Comparison of ENCODE assay signal across 8 cellular contexts in genomic region chr3:16516695-16517481, GRCh38. TPM values are rescaled to one million over a fixed set of nuclear protein-coding genes. Genes with fewer than 3 reads are reported as not detected.
A peak's percentile ranks its signal among the peaks of the same experiment; 100 is the strongest.
DNase-seq lines count a peak whose midpoint lies in the region; ATAC-seq, FAIRE-seq and TF ChIP-seq lines count a peak whose summit lies in the region.

No MANE protein-coding gene starts in this region.

- FAIRE-seq in astrocyte (lab: Jason Lieb, UNC) (peak; percentile 26), keratinocyte (lab: Jason Lieb, UNC) (no peak), urothelium cell line (lab: Jason Lieb, UNC) (no peak)

- H3K4me3 Mint-ChIP-seq in CD4-positive, CD25-positive, alpha-beta regulatory T cell, result peak overlapping the region in 3 of 4 donors; percentile 69 to 93 (median 92)
- H3K4me3 Mint-ChIP-seq in astrocyte (ENCODE audit: unreplicated experiment), result no peak overlapping the region

- no peak overlapping the region for H3K27ac ChIP-seq in CD4-positive, CD25-positive, alpha-beta regulatory T cell (ENCODE audit: insufficient read depth, low read length, poor library complexity, severe bottlenecking)
- no peak overlapping the region for H3K27ac ChIP-seq in astrocyte (ENCODE audit: low read depth, low read length)
- no peak overlapping the region for H3K27ac ChIP-seq in keratinocyte (ENCODE audit: control insufficient read depth, insufficient read depth, low read length)

- TF ChIP-seq CTCF in astrocyte (IDR thresholded peaks at IDR 0.05; ENCODE audit: insufficient read depth, low read depth, low read length), result peak; percentile 67
- peak; percentile 26 to 66 (median 38) for TF ChIP-seq CTCF in keratinocyte (optimal IDR thresholded peaks at IDR 0.05 in 1 of 3, IDR thresholded peaks at IDR 0.05 in 1 of 3, conservative IDR thresholded peaks at IDR 0.05 in 1 of 3; ENCODE audit: extremely low read depth in 1 of 3, insufficient read depth in 2 of 3, low read length in 3 of 3)

- peak overlapping the region; percentile 8 for H3K4me2 ChIP-seq in astrocyte (ENCODE audit: low read length)
- H3K4me2 ChIP-seq in keratinocyte (ENCODE audit: control insufficient read depth, extremely low read depth, insufficient read depth, low read depth, low read length), result no peak overlapping the region

- DNase-seq in CD4-positive, CD25-positive, alpha-beta regulatory T cell, result peak in 1 of 3 donors; percentile 77
- DNase-seq in NCI-H146 treated with DMSO at 0.1 percent for 48 hours (lab: John Stamatoyannopoulos, UW; ENCODE audit: unreplicated experiment), result peak; percentile 57
- peak; percentile 66 for DNase-seq in astrocyte (ENCODE audit: low read depth)
- DNase-seq in keratinocyte (ENCODE audit: low read depth, low spot score), result no peak
- DNase-seq in urothelium cell line (ENCODE audit: low spot score), result peak; percentile 53

- H2AFZ ChIP-seq in astrocyte (ENCODE audit: low read depth, low read length) (no peak overlapping the region), keratinocyte (ENCODE audit: control insufficient read depth, low read length) (no peak overlapping the region)

- H4K20me1 ChIP-seq in astrocyte (ENCODE audit: insufficient read depth, low read length) (peaks cover 4% of the 10 kb centered on the region), keratinocyte (ENCODE audit: control insufficient read depth, extremely low read depth, insufficient read depth, low read length) (no peaks in the 10 kb centered on the region)

- no peaks in the 10 kb centered on the region for H3K27me3 ChIP-seq in CD4-positive, CD25-positive, alpha-beta regulatory T cell (ENCODE audit: control insufficient read depth, insufficient read depth, low read length)
- no peaks in the 10 kb centered on the region for H3K27me3 ChIP-seq in astrocyte (ENCODE audit: insufficient read depth, low read length)
- H3K27me3 ChIP-seq in keratinocyte (ENCODE audit: control insufficient read depth, extremely low read depth, insufficient read depth, low read length), result peaks cover 5% of the 10 kb centered on the region

- no peaks in the 10 kb centered on the region for H3K27me3 Mint-ChIP-seq in CD4-positive, CD25-positive, alpha-beta regulatory T cell
- H3K27me3 Mint-ChIP-seq in astrocyte (ENCODE audit: low read depth, unreplicated experiment), result peaks cover 10% of the 10 kb centered on the region

- no peaks in the 10 kb centered on the region for H3K9me1 ChIP-seq in keratinocyte (ENCODE audit: control insufficient read depth, extremely low read depth, insufficient read depth, low read length)

- peak in 1 of 2 donors; percentile 8 for ATAC-seq in CD4-positive, CD25-positive, alpha-beta regulatory T cell (ENCODE audit: low read depth in 2 of 2)
- ATAC-seq in GM18909 (IDR thresholded peaks at IDR 0.05; ENCODE audit: poor library complexity, unreplicated experiment), result peak; percentile 30
- no peak for ATAC-seq in HG02884 (IDR thresholded peaks at IDR 0.05; ENCODE audit: unreplicated experiment)
- no peak for ATAC-seq in GM21526 (IDR thresholded peaks at IDR 0.05; ENCODE audit: low FRiP score, unreplicated experiment)

- peaks cover 9 to 51% (median 36%) of the 10 kb centered on the region in 4 donors for H3K4me1 Mint-ChIP-seq in CD4-positive, CD25-positive, alpha-beta regulatory T cell
- peaks cover 10% of the 10 kb centered on the region for H3K4me1 Mint-ChIP-seq in astrocyte (ENCODE audit: low read depth, unreplicated experiment)

- no peaks in the 10 kb centered on the region for H3K36me3 Mint-ChIP-seq in CD4-positive, CD25-positive, alpha-beta regulatory T cell
- no peaks in the 10 kb centered on the region for H3K36me3 Mint-ChIP-seq in astrocyte (ENCODE audit: low read depth, unreplicated experiment)

- dilution Hi-C loops in keratinocyte (cut with MboI; ENCODE audit: extremely low pct_ligation_motif_present, low sequenced_read_pairs), result no loop called here

- peak overlapping the region; percentile 59 to 97 (median 94) for H3K27ac Mint-ChIP-seq in CD4-positive, CD25-positive, alpha-beta regulatory T cell
- H3K27ac Mint-ChIP-seq in astrocyte (ENCODE audit: unreplicated experiment), result no peak overlapping the region

- H3K9me3 Mint-ChIP-seq in CD4-positive, CD25-positive, alpha-beta regulatory T cell, result peaks cover 0 to 2% (median 0%) of the 10 kb centered on the region in 7 donors
- no peaks in the 10 kb centered on the region for H3K9me3 Mint-ChIP-seq in astrocyte (ENCODE audit: unreplicated experiment)

- peak overlapping the region; percentile 74 for H3K4me3 ChIP-seq in CD4-positive, CD25-positive, alpha-beta regulatory T cell (ENCODE audit: low read depth, low read length)
- H3K4me3 ChIP-seq in astrocyte (ENCODE audit: insufficient read depth, low read depth, low read length) (no peak overlapping the region), keratinocyte (ENCODE audit: control insufficient read depth in 2 of 3, extremely low read depth in 1 of 3, insufficient read depth in 2 of 3, low read depth in 1 of 3, low read length in 3 of 3) (no peak overlapping the region)

- H3K4me1 ChIP-seq in CD4-positive, CD25-positive, alpha-beta regulatory T cell (ENCODE audit: control insufficient read depth, insufficient read depth, low read length, poor library complexity, severe bottlenecking), result peaks cover 37% of the 10 kb centered on the region
- H3K4me1 ChIP-seq in astrocyte (ENCODE audit: insufficient read depth, low read length) (peaks cover 13% of the 10 kb centered on the region), keratinocyte (ENCODE audit: control insufficient read depth, extremely low read depth, insufficient read depth, low read length) (peaks cover 15% of the 10 kb centered on the region)

- H3K79me2 ChIP-seq in astrocyte (ENCODE audit: insufficient read depth, low read length), result peaks cover 20% of the 10 kb centered on the region
- H3K79me2 ChIP-seq in keratinocyte (ENCODE audit: control insufficient read depth, insufficient read depth, low read length), result peaks cover 12% of the 10 kb centered on the region

- no peaks in the 10 kb centered on the region for H3K36me3 ChIP-seq in CD4-positive, CD25-positive, alpha-beta regulatory T cell (ENCODE audit: control insufficient read depth, insufficient read depth, low read length)
- H3K36me3 ChIP-seq in astrocyte (ENCODE audit: insufficient read depth, low read length) (no peaks in the 10 kb centered on the region), keratinocyte (ENCODE audit: control insufficient read depth in 2 of 2, extremely low read depth in 1 of 2, insufficient read depth in 2 of 2, low read length in 2 of 2) (no peaks in the 10 kb centered on the region)

- H3K9me3 ChIP-seq in CD4-positive, CD25-positive, alpha-beta regulatory T cell (ENCODE audit: control insufficient read depth in 2 of 2, low read length in 2 of 2), result no peaks in the 10 kb centered on the region
- H3K9me3 ChIP-seq in astrocyte (ENCODE audit: insufficient read depth, low read depth, low read length) (no peaks in the 10 kb centered on the region), keratinocyte (ENCODE audit: control insufficient read depth, low read depth, low read length) (no peaks in the 10 kb centered on the region)

- H3K9ac ChIP-seq in astrocyte (ENCODE audit: low read length), result no peak overlapping the region
- H3K9ac ChIP-seq in keratinocyte (ENCODE audit: control insufficient read depth, extremely low read depth, insufficient read depth, low read length), result no peak overlapping the region

RNA-seq across cellular contexts. Expression of gene RFTN1, which starts 3.4 kb away (rescaled TPM):
- total RNA-seq in CD4-positive, CD25-positive, alpha-beta regulatory T cell, result 110 TPM
- polyA plus RNA-seq in CD4-positive, CD25-positive, alpha-beta regulatory T cell, result 100 to 1,000 TPM in 2 of 4 donors, 10 to 100 TPM in 2; 87.1 to 111 (median 97.5) TPM
- total RNA-seq in astrocyte, result 49.5 and 56.8 TPM in 2 replicates
- 17.0 to 24.2 TPM (median 18.0 TPM) in 3 replicates for polyA plus RNA-seq in keratinocyte
- 6.7 TPM for polyA plus RNA-seq in keratinocyte (2011; ENCODE audit: low read depth)
- 22.7 and 27.6 TPM in 2 replicates for polyA plus RNA-seq in keratinocyte (2011; cell fraction: cytosol; rRNA removed)
- 25.3 and 28.5 TPM in 2 replicates for polyA plus RNA-seq in keratinocyte (2011; cell fraction: nucleus; rRNA removed)
- polyA plus RNA-seq in keratinocyte (2012; ENCODE audit: low replicate concordance), result 10.6 and 26.0 TPM in 2 replicates
- polyA minus RNA-seq in keratinocyte, result 26.2 to 30.2 TPM (median 27.5 TPM) in 3 replicates
- 18.0 TPM for polyA minus RNA-seq in keratinocyte (2011; cell fraction: cytosol; rRNA and poly(A)+ RNA removed)
- polyA minus RNA-seq in keratinocyte (2011; cell fraction: nucleus; rRNA and poly(A)+ RNA removed), result 10.2 and 24.7 TPM in 2 replicates
